In the genomic region with DNA sequence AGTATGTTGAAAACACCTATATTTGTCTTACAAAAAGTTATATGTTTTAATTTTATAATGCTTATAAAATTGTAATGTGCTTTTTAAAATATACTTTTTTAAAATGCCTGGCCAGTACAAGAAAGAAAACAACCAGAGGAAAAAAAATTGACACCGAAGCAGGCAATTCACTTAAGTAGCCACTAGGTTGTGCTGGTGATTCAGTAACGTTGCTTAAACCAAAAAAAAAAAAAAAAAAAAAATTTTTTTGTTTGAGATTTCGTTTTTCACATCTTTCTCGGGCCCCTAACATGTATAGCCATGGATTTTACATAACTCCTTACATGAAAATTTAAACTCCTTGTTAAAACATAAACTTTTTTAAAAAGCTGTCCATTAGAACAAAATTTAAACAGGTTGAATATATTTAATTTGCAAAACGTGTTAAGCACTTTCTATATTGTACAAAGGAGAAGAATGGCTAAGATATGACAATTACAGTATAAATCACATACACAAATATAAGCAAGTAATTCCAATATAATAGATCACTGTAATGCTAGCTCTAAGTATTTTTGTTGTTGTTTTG, we compare ENCODE assay signal across 8 cellular contexts. TPM values are rescaled to one million over a fixed set of nuclear protein-coding genes. Genes with fewer than 3 reads are reported as not detected.
DNase-seq lines count a peak whose midpoint lies in the region; ATAC-seq and TF ChIP-seq lines count a peak whose summit lies in the region.

No MANE protein-coding gene starts in this region.

- H3K9ac ChIP-seq in smooth muscle cell (ENCODE audit: low read depth) = no peak overlapping the region

- H3K9me3 ChIP-seq in smooth muscle cell (replicated peaks; ENCODE audit: low read depth) = no peaks in the 10 kb centered on the region

- peak; percentile 66 for TF ChIP-seq CTCF in smooth muscle cell (IDR thresholded peaks at IDR 0.05; ENCODE audit: borderline replicate concordance, insufficient read depth, poor library complexity, severe bottlenecking)

- no peaks in the 10 kb centered on the region for H3K4me1 ChIP-seq in smooth muscle cell (ENCODE audit: low read depth)

- no peak overlapping the region for H2AFZ ChIP-seq in smooth muscle cell (ENCODE audit: low read depth)

- H3K4me3 ChIP-seq in smooth muscle cell = no peak overlapping the region

- H3K27me3 ChIP-seq in smooth muscle cell (ENCODE audit: low read depth) = peaks cover 9% of the 10 kb centered on the region

- no peaks in the 10 kb centered on the region for H4K20me1 ChIP-seq in smooth muscle cell (ENCODE audit: low read depth)

- H3K79me2 ChIP-seq in smooth muscle cell (ENCODE audit: low read depth) = no peaks in the 10 kb centered on the region

- 29% methylated on average over 5 of the region's 5 CpGs for WGBS in smooth muscle cell (ENCODE audit: low lambda C conversion rate)

- H3K36me3 ChIP-seq in smooth muscle cell (ENCODE audit: low read depth) = no peaks in the 10 kb centered on the region

- DNase-seq in DMS114 treated with DMSO at 0.1 percent for 48 hours (lab: John Stamatoyannopoulos, UW; ENCODE audit: unreplicated experiment) (peak; percentile 38), RPMI7951 (ENCODE audit: low read depth) (peak; percentile 44), fibroblast of peridontal ligament (ENCODE audit: extremely low read depth) (peak; percentile 75), smooth muscle cell (lab: John Stamatoyannopoulos, UW; ENCODE audit: unreplicated experiment) (no peak)

- H3K27ac ChIP-seq in smooth muscle cell (ENCODE audit: low read depth) = no peak overlapping the region

- H3F3A ChIP-seq in smooth muscle cell (ENCODE audit: low read depth) = no peaks in the 10 kb centered on the region

- ATAC-seq in HG03175 (IDR thresholded peaks at IDR 0.05; ENCODE audit: unreplicated experiment) = peak; percentile 59
- no peak for ATAC-seq in HG03469 (IDR thresholded peaks at IDR 0.05; ENCODE audit: unreplicated experiment)
- no peak for ATAC-seq in HG03280 (IDR thresholded peaks at IDR 0.05; ENCODE audit: unreplicated experiment)
- no peak for ATAC-seq in GM21737 (IDR thresholded peaks at IDR 0.05; ENCODE audit: unreplicated experiment)

- no peak overlapping the region for H3K4me2 ChIP-seq in smooth muscle cell

RNA-seq across cellular contexts. Expression of a gene that starts 9.2 kb away (rescaled TPM):
- not detected in 2 replicates for total RNA-seq in RPMI7951 (2014; rRNA removed; shearing (Covaris generic))
- not detected in 2 replicates for total RNA-seq in smooth muscle cell
- not detected in 2 replicates for polyA plus RNA-seq in smooth muscle cell

RNA-seq across cellular contexts. Expression of a gene that starts 16.6 kb away (rescaled TPM):
- not detected in 2 replicates for total RNA-seq in RPMI7951 (2014; rRNA removed; shearing (Covaris generic))
- not detected in 2 replicates for total RNA-seq in smooth muscle cell
- polyA plus RNA-seq in smooth muscle cell = not detected in 2 replicates

RNA-seq across cellular contexts. Expression of a gene that starts 30.1 kb away (rescaled TPM):
- total RNA-seq in RPMI7951 (2014; rRNA removed; shearing (Covaris generic)) = not detected in 2 replicates
- total RNA-seq in smooth muscle cell = 0.04 TPM in 1 of 2 replicates, not detected in the other
- polyA plus RNA-seq in smooth muscle cell = not detected in 2 replicates

RNA-seq across cellular contexts. Expression of a gene that starts 31.1 kb away (rescaled TPM):
- total RNA-seq in RPMI7951 (2014; rRNA removed; shearing (Covaris generic)) = not detected in 2 replicates
- total RNA-seq in smooth muscle cell = not detected in 2 replicates
- polyA plus RNA-seq in smooth muscle cell = not detected in 2 replicates
